ENCODE assay signal across 8 cellular contexts in the genomic region with DNA sequence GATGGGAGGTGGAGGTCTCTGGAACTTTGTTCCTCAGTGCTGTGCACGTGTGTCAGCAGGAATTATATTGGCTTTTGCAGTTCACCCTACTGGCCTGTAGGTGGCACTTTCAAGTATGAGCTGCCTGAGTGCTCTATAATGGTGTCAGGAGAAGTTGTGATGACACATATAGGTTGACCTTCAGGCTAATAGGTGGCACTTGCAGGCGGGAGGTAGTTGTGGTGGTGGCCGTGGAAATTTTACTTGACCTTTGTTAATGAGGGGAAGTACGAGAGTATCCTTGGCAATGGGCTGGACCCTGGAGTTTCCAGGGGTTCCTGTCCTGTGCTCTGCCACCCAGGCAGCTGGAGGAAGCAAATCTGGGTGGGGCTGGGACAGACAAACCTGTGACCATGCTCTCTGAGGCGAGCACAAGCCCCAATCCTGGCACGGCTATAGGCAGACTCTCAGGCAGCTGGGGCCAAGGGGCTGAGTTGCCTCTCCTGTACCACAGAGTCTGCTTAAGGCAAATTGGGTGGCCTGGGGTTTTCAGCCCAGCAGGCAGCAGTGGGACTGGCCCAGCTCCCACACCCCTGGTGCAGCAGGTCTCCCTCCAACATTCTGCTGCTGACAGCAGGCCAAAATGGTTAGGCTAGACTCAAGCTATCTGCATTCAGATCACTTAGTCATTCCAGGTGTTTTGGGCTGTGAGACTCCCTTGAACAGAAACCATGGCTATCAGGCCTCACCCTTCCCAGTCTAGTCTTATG.
DNase-seq lines count a peak whose midpoint lies in the region; ATAC-seq and TF ChIP-seq lines count a peak whose summit lies in the region.

No MANE protein-coding gene starts in this region.

- H3K4me1 Mint-ChIP-seq in CD4-positive, alpha-beta T cell (ENCODE audit: low read depth) = peaks cover 4% of the 10 kb centered on the region
- H3K4me1 Mint-ChIP-seq in activated CD8-positive, alpha-beta memory T cell treated with anti-CD3 and anti-CD28 coated beads, Interleukin-2, amount 10 ng/mL, durations not matched to agents 7 days and 5 days = peaks cover 6% of the 10 kb centered on the region
- H3K4me1 Mint-ChIP-seq in glutamatergic neuron (ENCODE audit: low read depth, unreplicated experiment) = no peaks in the 10 kb centered on the region

- no peaks in the 10 kb centered on the region for H3K9me3 ChIP-seq in CD4-positive, alpha-beta T cell (ENCODE audit: control insufficient read depth, low read length)

- no peak overlapping the region for H3K27ac Mint-ChIP-seq in CD4-positive, alpha-beta T cell
- H3K27ac Mint-ChIP-seq in activated CD8-positive, alpha-beta memory T cell treated with anti-CD3 and anti-CD28 coated beads, Interleukin-2, amount 10 ng/mL, durations not matched to agents 7 days and 5 days = no peak overlapping the region
- no peak overlapping the region for H3K27ac Mint-ChIP-seq in glutamatergic neuron (ENCODE audit: unreplicated experiment)

- H3K27ac ChIP-seq in CD4-positive, alpha-beta T cell (ENCODE audit: low read depth, low read length) = no peak overlapping the region

- no peaks in the 10 kb centered on the region for H3K9me3 Mint-ChIP-seq in CD4-positive, alpha-beta T cell
- H3K9me3 Mint-ChIP-seq in activated CD8-positive, alpha-beta memory T cell treated with anti-CD3 and anti-CD28 coated beads, Interleukin-2, amount 10 ng/mL, durations not matched to agents 7 days and 5 days (ENCODE audit: low read depth) = no peaks in the 10 kb centered on the region
- H3K9me3 Mint-ChIP-seq in glutamatergic neuron (ENCODE audit: unreplicated experiment) = no peaks in the 10 kb centered on the region

- no peaks in the 10 kb centered on the region for H3K36me3 Mint-ChIP-seq in CD4-positive, alpha-beta T cell (ENCODE audit: low read depth)
- no peaks in the 10 kb centered on the region for H3K36me3 Mint-ChIP-seq in activated CD8-positive, alpha-beta memory T cell treated with anti-CD3 and anti-CD28 coated beads, Interleukin-2, amount 10 ng/mL, durations not matched to agents 7 days and 5 days
- H3K36me3 Mint-ChIP-seq in glutamatergic neuron (ENCODE audit: unreplicated experiment) = no peaks in the 10 kb centered on the region

- CTCF ChIA-PET in CD4-positive, alpha-beta T cell (lab: Charles Lee) = interaction anchor here (0.6 to 0.9 kb wide), 4 partner anchors 17 to 616 kb away, joined by 3 read pairs; no protein-coding TSS in a partner anchor
- CTCF ChIA-PET in activated CD8-positive, alpha-beta memory T cell treated with anti-CD3 and anti-CD28 coated beads, Interleukin-2, amount 10 ng/mL, durations not matched to agents 7 days and 5 days (lab: Charles Lee) = interaction anchor here (0.6 to 2.3 kb wide), 21 partner anchors 9 to 511 kb away, joined by 3 to 8 read pairs (median 3); no protein-coding TSS in a partner anchor

- peak; percentile 61 for TF ChIP-seq CTCF in CD4-positive, alpha-beta T cell (IDR thresholded peaks at IDR 0.05)
- peak; percentile 85 for TF ChIP-seq CTCF in glutamatergic neuron (IDR thresholded peaks at IDR 0.05; ENCODE audit: partially characterized antibody, unreplicated experiment)

- no peaks in the 10 kb centered on the region for H3K27me3 ChIP-seq in CD4-positive, alpha-beta T cell (ENCODE audit: control insufficient read depth, insufficient read depth, low read length)

- H3K4me3 Mint-ChIP-seq in CD4-positive, alpha-beta T cell = no peak overlapping the region
- no peak overlapping the region for H3K4me3 Mint-ChIP-seq in activated CD8-positive, alpha-beta memory T cell treated with anti-CD3 and anti-CD28 coated beads, Interleukin-2, amount 10 ng/mL, durations not matched to agents 7 days and 5 days
- H3K4me3 Mint-ChIP-seq in glutamatergic neuron (ENCODE audit: unreplicated experiment) = no peak overlapping the region

- intact Hi-C loops in CD4-positive, alpha-beta T cell (cut with DNase I, micrococcal nuclease) = no loop called here
- intact Hi-C loops in posterior vena cava (cut with DNase I) = no loop called here

- POLR2A ChIA-PET in CD4-positive, alpha-beta T cell (lab: Charles Lee) = no interaction called here

- ATAC-seq in CD4-positive, alpha-beta T cell (ENCODE audit: poor library complexity) = peak; percentile 71
- ATAC-seq in GM18867 (IDR thresholded peaks at IDR 0.05; ENCODE audit: unreplicated experiment) = peak; percentile 94
- peak; percentile 90 for ATAC-seq in HG02943 (IDR thresholded peaks at IDR 0.05; ENCODE audit: low read depth, unreplicated experiment)
- peak; percentile 82 for ATAC-seq in activated CD8-positive, alpha-beta memory T cell treated with anti-CD3 and anti-CD28 coated beads, Interleukin-2, amount 10 ng/mL, durations not matched to agents 7 days and 5 days

- H3K27me3 Mint-ChIP-seq in CD4-positive, alpha-beta T cell = no peaks in the 10 kb centered on the region
- peaks cover 10% of the 10 kb centered on the region for H3K27me3 Mint-ChIP-seq in activated CD8-positive, alpha-beta memory T cell treated with anti-CD3 and anti-CD28 coated beads, Interleukin-2, amount 10 ng/mL, durations not matched to agents 7 days and 5 days
- peaks cover 1% of the 10 kb centered on the region for H3K27me3 Mint-ChIP-seq in glutamatergic neuron (ENCODE audit: unreplicated experiment)

- peak in 2 of 10 experiments; percentile 3 to 13 for DNase-seq in CD4-positive, alpha-beta T cell
- DNase-seq in NCI-H2196 (lab: John Stamatoyannopoulos, UW; ENCODE audit: unreplicated experiment) (peak; percentile 4), glutamatergic neuron (peak; percentile 42), posterior vena cava (ENCODE audit: low spot score) (no peak)
- DNase-seq in activated CD8-positive, alpha-beta memory T cell treated with anti-CD3 and anti-CD28 coated beads, Interleukin-2, amount 10 ng/mL, durations not matched to agents 7 days and 5 days = peak; percentile 53
- DNase-seq in stimulated activated CD4-positive, alpha-beta T cell treated with anti-CD3 and anti-CD28 coated beads, Interleukin-2, amount 100 ng/mL, for 24 hours = peak; percentile 22 to 27
